ENCODE assay signal across 1 cellular context in the genomic region with DNA sequence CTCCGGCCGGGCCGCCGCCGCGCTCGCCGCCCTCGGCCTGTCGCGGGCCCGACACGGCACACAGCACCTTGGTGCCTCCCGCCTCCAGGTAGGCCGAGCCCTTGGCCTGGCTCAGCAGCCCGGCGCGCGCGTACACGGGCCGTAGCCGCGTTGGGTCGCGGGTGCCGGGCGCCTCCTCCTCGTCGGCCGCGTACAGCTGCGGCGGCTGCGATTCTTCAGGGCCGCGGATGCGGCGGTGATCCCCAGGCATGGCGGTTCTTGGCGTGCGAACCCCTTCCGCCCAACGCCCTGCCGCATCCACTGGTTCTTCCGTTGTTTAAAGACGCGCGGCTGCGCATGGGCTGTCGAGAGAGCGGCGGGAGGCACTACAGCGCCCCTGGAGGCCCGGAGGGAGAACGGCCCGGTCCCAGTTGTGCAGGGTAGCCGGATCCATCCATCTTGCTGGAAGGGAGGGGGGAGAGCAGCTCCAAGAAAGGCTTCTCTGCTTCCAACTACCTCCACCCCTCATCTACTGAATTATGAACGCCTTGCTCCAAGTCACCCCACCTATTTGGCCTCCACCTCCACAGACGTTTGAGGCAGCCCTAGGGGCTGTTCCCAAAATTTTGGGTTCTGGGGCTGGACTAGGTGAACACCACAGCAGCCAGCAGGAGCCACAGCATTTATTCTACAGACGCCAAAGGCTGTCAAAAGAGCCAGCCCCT.
A peak's percentile ranks its signal among the peaks of the same experiment; 100 is the strongest.
TF ChIP-seq lines count a peak whose summit lies in the region.

Gene EXOSC6 (minus strand): TSS at position 290 of the 704 bp plus-strand sequence. CDS start 40 bp downstream, at position 250.

TF ChIP-seq in WTC11, 78 proteins besides CTCF, POLR2A, EP300 and RAD21 (continued from another document):
- TF ChIP-seq, protein P1, sequence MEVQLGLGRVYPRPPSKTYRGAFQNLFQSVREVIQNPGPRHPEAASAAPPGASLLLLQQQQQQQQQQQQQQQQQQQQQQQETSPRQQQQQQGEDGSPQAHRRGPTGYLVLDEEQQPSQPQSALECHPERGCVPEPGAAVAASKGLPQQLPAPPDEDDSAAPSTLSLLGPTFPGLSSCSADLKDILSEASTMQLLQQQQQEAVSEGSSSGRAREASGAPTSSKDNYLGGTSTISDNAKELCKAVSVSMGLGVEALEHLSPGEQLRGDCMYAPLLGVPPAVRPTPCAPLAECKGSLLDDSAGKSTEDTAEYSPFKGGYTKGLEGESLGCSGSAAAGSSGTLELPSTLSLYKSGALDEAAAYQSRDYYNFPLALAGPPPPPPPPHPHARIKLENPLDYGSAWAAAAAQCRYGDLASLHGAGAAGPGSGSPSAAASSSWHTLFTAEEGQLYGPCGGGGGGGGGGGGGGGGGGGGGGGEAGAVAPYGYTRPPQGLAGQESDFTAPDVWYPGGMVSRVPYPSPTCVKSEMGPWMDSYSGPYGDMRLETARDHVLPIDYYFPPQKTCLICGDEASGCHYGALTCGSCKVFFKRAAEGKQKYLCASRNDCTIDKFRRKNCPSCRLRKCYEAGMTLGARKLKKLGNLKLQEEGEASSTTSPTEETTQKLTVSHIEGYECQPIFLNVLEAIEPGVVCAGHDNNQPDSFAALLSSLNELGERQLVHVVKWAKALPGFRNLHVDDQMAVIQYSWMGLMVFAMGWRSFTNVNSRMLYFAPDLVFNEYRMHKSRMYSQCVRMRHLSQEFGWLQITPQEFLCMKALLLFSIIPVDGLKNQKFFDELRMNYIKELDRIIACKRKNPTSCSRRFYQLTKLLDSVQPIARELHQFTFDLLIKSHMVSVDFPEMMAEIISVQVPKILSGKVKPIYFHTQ (CRISPR knock-in tag; IDR thresholded peaks at IDR 0.05), result 0 out of 2 replicates have a peak, but pooled peaks have one; percentile 65
- no peak for TF ChIP-seq ZNF219 (CRISPR knock-in tag; IDR thresholded peaks at IDR 0.05; ENCODE audit: borderline replicate concordance)
- TF ChIP-seq MLX (CRISPR knock-in tag; IDR thresholded peaks at IDR 0.05), result 0 out of 2 replicates have a peak, but pooled peaks have one; percentile 21
